8 cellular contexts compared by ENCODE assay signal in the genomic region with DNA sequence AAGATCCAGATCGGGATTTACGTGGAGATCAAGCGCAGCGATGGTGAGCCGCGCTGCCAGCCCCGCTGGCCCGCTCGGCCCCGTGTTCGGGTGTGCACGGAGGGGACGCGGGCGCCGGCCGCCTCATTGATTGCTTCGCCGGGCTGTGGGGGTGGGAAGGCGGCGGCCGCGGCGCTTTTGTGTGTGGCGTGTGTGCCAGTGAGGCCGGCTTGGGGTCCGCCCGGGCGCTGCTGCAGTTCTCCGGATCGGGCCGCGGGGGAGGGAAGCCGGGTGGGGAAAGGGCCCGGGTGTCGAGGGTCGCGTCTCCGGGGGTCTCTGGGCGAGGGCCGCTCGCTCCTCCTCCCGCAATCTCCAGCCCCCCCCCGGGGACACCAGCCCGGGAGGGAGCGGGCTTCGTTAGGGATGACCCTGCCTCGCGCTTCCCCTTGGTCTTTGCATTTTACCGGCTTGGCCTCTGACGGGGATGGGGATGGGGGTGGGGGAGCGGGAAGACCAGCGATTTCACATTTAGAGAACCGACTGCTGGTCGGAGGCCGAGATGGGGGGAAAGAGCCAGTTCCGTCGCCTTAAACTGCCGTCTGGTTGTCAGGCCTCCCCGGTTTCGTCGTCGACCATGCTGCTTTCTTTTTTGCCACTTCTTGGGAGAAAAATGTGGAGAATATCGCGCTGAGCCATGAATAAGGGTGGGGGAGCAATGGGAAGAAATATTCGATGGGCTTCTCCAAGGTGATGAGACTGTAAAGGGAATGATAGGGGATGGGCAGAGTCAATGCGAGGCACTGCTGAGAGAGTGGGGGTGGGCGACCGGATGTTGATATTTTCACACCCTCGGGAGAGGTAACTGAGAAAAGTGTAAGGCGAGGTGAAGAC. TPM values are rescaled to one million over a fixed set of nuclear protein-coding genes. Genes with fewer than 3 reads are reported as not detected.
A peak's percentile ranks its signal among the peaks of the same experiment; 100 is the strongest.
DNase-seq lines count a peak whose midpoint lies in the region; ATAC-seq, FAIRE-seq and TF ChIP-seq lines count a peak whose summit lies in the region.

No MANE protein-coding gene starts in this region.

- peak overlapping the region; percentile 87 for H2AFZ ChIP-seq in mammary epithelial cell (ENCODE audit: low read depth, low read length)
- H2AFZ ChIP-seq in keratinocyte (ENCODE audit: control insufficient read depth, low read length) = peak overlapping the region; percentile 82

- intact Hi-C loops in mammary epithelial cell (cut with micrococcal nuclease) = loop anchor here (5.0 kb wide), 2 partner anchors 59 to 79 kb away; no protein-coding TSS in a partner anchor

- WGBS in mammary epithelial cell (ENCODE audit: low coverage, missing lambda C conversion rate) = 2% methylated on average over 11 of the region's 71 CpGs

- ATAC-seq in GM21576 (IDR thresholded peaks at IDR 0.05; ENCODE audit: unreplicated experiment) = peak; percentile 32

- no peaks in the 10 kb centered on the region for H4K20me1 ChIP-seq in mammary epithelial cell (ENCODE audit: insufficient read depth, low read length)
- peaks cover 2% of the 10 kb centered on the region for H4K20me1 ChIP-seq in keratinocyte (ENCODE audit: control insufficient read depth, extremely low read depth, insufficient read depth, low read length)

- peaks cover 18% of the 10 kb centered on the region for H3K4me1 ChIP-seq in mammary epithelial cell (ENCODE audit: insufficient read depth, low read length)
- peaks cover 15% of the 10 kb centered on the region for H3K4me1 ChIP-seq in keratinocyte (ENCODE audit: control insufficient read depth, extremely low read depth, insufficient read depth, low read length)

- H3K79me2 ChIP-seq in mammary epithelial cell (ENCODE audit: insufficient read depth, low read length) (peaks cover 57% of the 10 kb centered on the region), keratinocyte (ENCODE audit: control insufficient read depth, insufficient read depth, low read length) (peaks cover 55% of the 10 kb centered on the region)

- H3K27me3 ChIP-seq in mammary epithelial cell (ENCODE audit: insufficient read depth, low read length) (no peaks in the 10 kb centered on the region), keratinocyte (ENCODE audit: control insufficient read depth, extremely low read depth, insufficient read depth, low read length) (no peaks in the 10 kb centered on the region)

- in situ Hi-C loops in mammary epithelial cell (cut with MboI; ENCODE audit: low sequenced_read_pairs in 2 of 2) = no loop called here

- peak overlapping the region; percentile 81 for H3K9ac ChIP-seq in mammary epithelial cell (ENCODE audit: insufficient read depth, low read length)
- H3K9ac ChIP-seq in keratinocyte (ENCODE audit: control insufficient read depth, extremely low read depth, insufficient read depth, low read length) = peak overlapping the region; percentile 86

- H3K9me3 ChIP-seq in mammary epithelial cell (replicated peaks; ENCODE audit: insufficient read depth, low read length) (no peaks in the 10 kb centered on the region), keratinocyte (ENCODE audit: control insufficient read depth, low read depth, low read length) (no peaks in the 10 kb centered on the region)

- no peaks in the 10 kb centered on the region for H3K9me1 ChIP-seq in keratinocyte (ENCODE audit: control insufficient read depth, extremely low read depth, insufficient read depth, low read length)

- no peak for TF ChIP-seq EP300 in Ishikawa (IDR thresholded peaks at IDR 0.05; ENCODE audit: borderline replicate concordance)

- CTCF ChIA-PET in mammary epithelial cell (lab: Charles Lee; ENCODE audit: low non-redundant PET) = no interaction called here

- H3K4me3 ChIP-seq in mammary epithelial cell (replicated peaks in 1 of 3; ENCODE audit: insufficient read depth in 1 of 3, low read depth in 2 of 3, low read length in 3 of 3) = peak overlapping the region; percentile 83 to 96 (median 88)
- peak overlapping the region; percentile 79 to 96 (median 92) for H3K4me3 ChIP-seq in keratinocyte (ENCODE audit: control insufficient read depth in 2 of 3, extremely low read depth in 1 of 3, insufficient read depth in 2 of 3, low read depth in 1 of 3, low read length in 3 of 3)

- FAIRE-seq in keratinocyte (lab: Jason Lieb, UNC) = no peak

- TF ChIP-seq RAD21 in Ishikawa (IDR thresholded peaks at IDR 0.05; ENCODE audit: low read depth) = no peak

- H3K4me2 ChIP-seq in mammary epithelial cell (ENCODE audit: insufficient read depth, low read depth, low read length) (peak overlapping the region; percentile 81), keratinocyte (ENCODE audit: control insufficient read depth, extremely low read depth, insufficient read depth, low read depth, low read length) (peak overlapping the region; percentile 87)

- H3K27ac ChIP-seq in VCaP = peak overlapping the region; percentile 90
- H3K27ac ChIP-seq in mammary epithelial cell (ENCODE audit: insufficient read depth, low read depth, low read length) = peak overlapping the region; percentile 76
- peak overlapping the region; percentile 86 for H3K27ac ChIP-seq in keratinocyte (ENCODE audit: control insufficient read depth, insufficient read depth, low read length)

- DNase-seq in ELR (ENCODE audit: low read depth) = peak; percentile 53
- DNase-seq in mammary epithelial cell = peak; percentile 30
- no peak for DNase-seq in keratinocyte (ENCODE audit: low read depth, low spot score)
- peak; percentile 19 to 41 for DNase-seq in stimulated activated CD4-positive, alpha-beta T cell treated with anti-CD3 and anti-CD28 coated beads, Interleukin-15, amount 100 ng/mL, for 1 hour (ENCODE audit: low read depth in 1 of 2, low spot score in 1 of 2)
- DNase-seq in GM19240 (ENCODE audit: insufficient read length, low spot score) = no peak

- no TSS peak for BruUV-seq in mammary epithelial cell (replicated peaks; lab: Mats Ljungman, UMichigan)

- H3K36me3 ChIP-seq in mammary epithelial cell (ENCODE audit: insufficient read depth, low read length) (no peaks in the 10 kb centered on the region), keratinocyte (ENCODE audit: control insufficient read depth in 2 of 2, extremely low read depth in 1 of 2, insufficient read depth in 2 of 2, low read length in 2 of 2) (peaks cover 0 to 1% of the 10 kb centered on the region in 2 experiments)

- TF ChIP-seq CTCF in VCaP (conservative IDR thresholded peaks at IDR 0.05) (no peak), mammary epithelial cell (conservative IDR thresholded peaks at IDR 0.05 in 1 of 2, IDR thresholded peaks at IDR 0.05 in 1 of 2; ENCODE audit: extremely low read depth in 1 of 2, insufficient read depth in 1 of 2, low read depth in 1 of 2, low read length in 2 of 2) (no peak), keratinocyte (optimal IDR thresholded peaks at IDR 0.05 in 1 of 3, IDR thresholded peaks at IDR 0.05 in 1 of 3, conservative IDR thresholded peaks at IDR 0.05 in 1 of 3; ENCODE audit: extremely low read depth in 1 of 3, insufficient read depth in 2 of 3, low read length in 3 of 3) (no peak)

- dilution Hi-C loops in mammary epithelial cell (cut with HindIII; ENCODE audit: low sequenced_read_pairs) (no loop called here), keratinocyte (cut with MboI; ENCODE audit: extremely low pct_ligation_motif_present, low sequenced_read_pairs) (no loop called here)

TF ChIP-seq in Ishikawa, 13 proteins besides CTCF, POLR2A, EP300 and RAD21:
- TF ChIP-seq, protein P1, sequence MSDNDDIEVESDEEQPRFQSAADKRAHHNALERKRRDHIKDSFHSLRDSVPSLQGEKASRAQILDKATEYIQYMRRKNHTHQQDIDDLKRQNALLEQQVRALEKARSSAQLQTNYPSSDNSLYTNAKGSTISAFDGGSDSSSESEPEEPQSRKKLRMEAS (IDR thresholded peaks at IDR 0.05) = peak; percentile 65; the same call in 1 of the 2 replicates
- no peak for TF ChIP-seq EGR1 (IDR thresholded peaks at IDR 0.05)

RNA-seq across cellular contexts. Expression of a gene that starts 0.7 kb away (rescaled TPM):
- total RNA-seq in mammary epithelial cell = 10 to 100 TPM; 35.2 to 56.5 TPM
- polyA plus RNA-seq in mammary epithelial cell (23.4 TPM), keratinocyte (18.3 to 34.8 TPM (median 31.7 TPM) in 3 replicates)
- polyA minus RNA-seq in mammary epithelial cell (49.3 TPM), keratinocyte (6.6 to 47.7 TPM (median 19.1 TPM) in 3 replicates)
- 34.1 TPM for polyA plus RNA-seq in keratinocyte (2011; ENCODE audit: low read depth)
- polyA plus RNA-seq in keratinocyte (2011; cell fraction: cytosol; rRNA removed) = 30.5 and 44.5 TPM in 2 replicates
- polyA plus RNA-seq in keratinocyte (2011; cell fraction: nucleus; rRNA removed) = 27.1 and 38.4 TPM in 2 replicates
- polyA plus RNA-seq in keratinocyte (2012; ENCODE audit: low replicate concordance) = 21.3 and 30.9 TPM in 2 replicates
- 22.4 TPM for polyA minus RNA-seq in keratinocyte (2011; cell fraction: cytosol; rRNA and poly(A)+ RNA removed)
- polyA minus RNA-seq in keratinocyte (2011; cell fraction: nucleus; rRNA and poly(A)+ RNA removed) = 18.9 and 41.6 TPM in 2 replicates

Comparison
In these comparisons a context has a peak if more than half of its experiments do, and no peak if none do; other contexts are left out.
1. DNase-seq: peak in ELR (single experiment), mammary epithelial cell (single experiment) and stimulated activated CD4-positive, alpha-beta T cell treated with anti-CD3 and anti-CD28 coated beads, Interleukin-15, amount 100 ng/mL, for 1 hour (2 of 2); none in keratinocyte (single experiment) and GM19240 (single experiment).
2. Peak in every context shown above with its lines, with median percentiles within 50 percentile points of each other: H3K27ac ChIP-seq.